8 cellular contexts compared by ENCODE assay signal in the genomic region with DNA sequence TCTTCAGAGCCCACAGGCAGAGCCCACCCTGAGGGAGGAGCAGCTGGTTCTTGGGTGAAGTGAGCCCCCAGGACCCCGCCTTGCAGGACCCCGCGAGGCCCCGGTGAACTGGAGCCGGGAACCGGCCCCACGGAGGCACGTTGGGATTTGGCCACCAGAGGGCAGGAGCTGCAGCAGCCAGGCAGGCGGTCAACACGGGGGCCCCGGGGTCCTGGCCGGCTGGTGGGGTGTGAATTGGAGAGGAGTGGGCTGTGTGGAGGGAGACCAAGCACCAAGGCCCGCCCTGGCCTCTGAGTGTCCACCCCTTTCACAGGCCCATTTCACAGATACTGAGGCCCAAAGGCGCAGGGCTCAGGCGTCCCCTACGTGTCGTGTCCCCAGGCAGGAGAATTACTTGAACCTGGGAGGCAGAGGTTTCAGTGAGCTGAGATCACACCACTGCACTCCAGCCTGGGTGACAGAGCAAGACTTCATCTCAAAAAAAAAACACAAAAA. TPM values are rescaled to one million over a fixed set of nuclear protein-coding genes. Genes with fewer than 3 reads are reported as not detected.
DNase-seq lines count a peak whose midpoint lies in the region; TF ChIP-seq lines count a peak whose summit lies in the region.

No MANE protein-coding gene starts in this region.

- H3K14ac ChIP-seq in neuronal stem cell (ENCODE audit: low read length): peak overlapping the region; percentile 75

- peak overlapping the region; percentile 48 for H4K8ac ChIP-seq in neuronal stem cell (ENCODE audit: low read depth, low read length)

- H3K27me3 ChIP-seq in neuronal stem cell (ENCODE audit: control insufficient read depth in 3 of 3, insufficient read depth in 3 of 3, low read depth in 1 of 3, low read length in 3 of 3): no peaks in the 10 kb centered on the region

- H3K36me3 ChIP-seq in neuronal stem cell (replicated peaks in 1 of 2; ENCODE audit: control insufficient read depth in 2 of 2, insufficient read depth in 2 of 2, low read length in 2 of 2): no peaks in the 10 kb centered on the region

- no peak overlapping the region for H3K4me2 ChIP-seq in neuronal stem cell (ENCODE audit: insufficient read depth, low read length, poor library complexity, severe bottlenecking)

- H3K4me3 ChIP-seq in choroid plexus epithelial cell (ENCODE audit: low read depth, low read length) (no peak overlapping the region), neuronal stem cell (ENCODE audit: low read length in 2 of 2) (no peak overlapping the region)

- no peak overlapping the region for H3K4ac ChIP-seq in neuronal stem cell (ENCODE audit: low read length)

- no peaks in the 10 kb centered on the region for H3K79me1 ChIP-seq in neuronal stem cell (ENCODE audit: low read depth, low read length)

- H3K9ac ChIP-seq in neuronal stem cell (ENCODE audit: low read depth, low read length, poor library complexity): no peak overlapping the region

- H3K4me1 ChIP-seq in neuronal stem cell (ENCODE audit: control insufficient read depth in 2 of 2, insufficient read depth in 1 of 2, low read depth in 1 of 2, low read length in 2 of 2): peaks cover 7 to 15% of the 10 kb centered on the region in 2 donors

- DNase-seq in GM03348 (ENCODE audit: low spot score) (peak; percentile 72), choroid plexus epithelial cell (ENCODE audit: low read depth) (no peak), neuronal stem cell (ENCODE audit: low spot score) (no peak), NCI-H510A treated with DMSO at 0.1 percent for 48 hours (lab: John Stamatoyannopoulos, UW) (no peak), GDM1 (lab: John Stamatoyannopoulos, UW) (no peak)
- DNase-seq in effector CD4-positive, alpha-beta T cell: no peak
- DNase-seq in activated CD4-positive, alpha-beta T cell treated with anti-CD3 and anti-CD28 coated beads, Interleukin-2, amount 50 U/mL, for 4 hours: no peak

- H4K91ac ChIP-seq in neuronal stem cell (ENCODE audit: low read depth, low read length, poor library complexity): no peak overlapping the region

- H2BK12ac ChIP-seq in neuronal stem cell (ENCODE audit: low read length): peak overlapping the region; percentile 84

- H3K23ac ChIP-seq in neuronal stem cell (ENCODE audit: low read depth, low read length, poor library complexity): no peak overlapping the region

- no peak overlapping the region for H3K27ac ChIP-seq in neuronal stem cell (replicated peaks; ENCODE audit: low read length)

- peak overlapping the region; percentile 99 for H2AK5ac ChIP-seq in neuronal stem cell (ENCODE audit: low read depth, low read length)

- no CpG with 5 or more reads among the region's 17 CpGs for WGBS in neuronal stem cell (ENCODE audit: extremely low coverage in 2 of 2, insufficient read length in 2 of 2, insufficient replicate concordance in 1 of 2), 2 donors

- H2BK5ac ChIP-seq in neuronal stem cell (ENCODE audit: low read length): peak overlapping the region; percentile 53

- no peaks in the 10 kb centered on the region for H3K9me3 ChIP-seq in neuronal stem cell (replicated peaks in 1 of 2; ENCODE audit: control insufficient read depth in 2 of 2, insufficient read depth in 1 of 2, low read depth in 1 of 2, low read length in 2 of 2)

- peak overlapping the region; percentile 91 for H3K18ac ChIP-seq in neuronal stem cell (ENCODE audit: low read length)

- TF ChIP-seq CTCF in LNCAP (IDR thresholded peaks at IDR 0.05) (peak; percentile 89), choroid plexus epithelial cell (conservative IDR thresholded peaks at IDR 0.05; ENCODE audit: low read depth, low read length) (peak; percentile 79)

- peak overlapping the region; percentile 65 for H2AFZ ChIP-seq in neuronal stem cell (ENCODE audit: low read length)

- H2BK15ac ChIP-seq in neuronal stem cell (ENCODE audit: low read length): peak overlapping the region; percentile 87

- peak overlapping the region; percentile 0 for H2BK120ac ChIP-seq in neuronal stem cell (ENCODE audit: low read depth, low read length)

RNA-seq across cellular contexts. Expression of a gene that starts 2.2 kb away (rescaled TPM):
- polyA plus RNA-seq in neuronal stem cell (2013, experiment 1 of 2): 1.1 TPM
- polyA plus RNA-seq in neuronal stem cell (2013, experiment 2 of 2): 0.79 TPM

RNA-seq across cellular contexts. Expression of a gene that starts 40.1 kb away (rescaled TPM):
- polyA plus RNA-seq in neuronal stem cell (2013, experiment 1 of 2): 1.4 TPM
- polyA plus RNA-seq in neuronal stem cell (2013, experiment 2 of 2): 1.6 TPM

RNA-seq across cellular contexts. Expression of a gene that starts 41.9 kb away (rescaled TPM):
- polyA plus RNA-seq in neuronal stem cell (2013, experiment 1 of 2): 44.9 TPM
- polyA plus RNA-seq in neuronal stem cell (2013, experiment 2 of 2): 44.1 TPM

RNA-seq across cellular contexts. Expression of a gene that starts 42.0 kb away (rescaled TPM):
- 28.9 TPM for polyA plus RNA-seq in neuronal stem cell (2013, experiment 1 of 2)
- 29.1 TPM for polyA plus RNA-seq in neuronal stem cell (2013, experiment 2 of 2)

RNA-seq across cellular contexts. Expression of a gene that starts 55.2 kb away (rescaled TPM):
- polyA plus RNA-seq in neuronal stem cell (2013, experiment 1 of 2): 5,003 TPM
- 4,966 TPM for polyA plus RNA-seq in neuronal stem cell (2013, experiment 2 of 2)
